8 cellular contexts compared by ENCODE assay signal in genomic region chr12:45130881-45131281, GRCh38.
DNase-seq lines count a peak whose midpoint lies in the region; ATAC-seq and TF ChIP-seq lines count a peak whose summit lies in the region.

No MANE protein-coding gene starts in this region.

- no peak overlapping the region for H3K9ac ChIP-seq in adipocyte (ENCODE audit: low read length)

- H3K36me3 ChIP-seq in OCI-LY7 (ENCODE audit: insufficient read depth, low read length) (no peaks in the 10 kb centered on the region), adipocyte (ENCODE audit: control insufficient read depth, insufficient read depth, low read length, severe bottlenecking) (no peaks in the 10 kb centered on the region)

- H3K27ac ChIP-seq in OCI-LY7 (ENCODE audit: low read depth, low read length, poor library complexity, severe bottlenecking), result no peak overlapping the region

- CTCF ChIA-PET in OCI-LY7 (lab: Charles Lee; ENCODE audit: unreplicated experiment), result no interaction called here

- H3K4me3 ChIP-seq in OCI-LY7 (ENCODE audit: low read depth, low read length, poor library complexity, severe bottlenecking) (no peak overlapping the region), adipocyte (ENCODE audit: low read length) (no peak overlapping the region)

- no peaks in the 10 kb centered on the region for H3K79me2 ChIP-seq in OCI-LY7 (ENCODE audit: insufficient read depth, low read depth, low read length)

- H3K9me2 ChIP-seq in OCI-LY7 (ENCODE audit: insufficient read depth, low read length), result no peaks in the 10 kb centered on the region

- ATAC-seq in GM21390 (IDR thresholded peaks at IDR 0.05; ENCODE audit: unreplicated experiment), result peak; percentile 83
- peak; percentile 63 for ATAC-seq in left ventricle myocardium superior
- ATAC-seq in sciatic nerve, result peak; percentile 79
- no peak for ATAC-seq in HG02571 (IDR thresholded peaks at IDR 0.05; ENCODE audit: unreplicated experiment)

- H3K4me1 ChIP-seq in OCI-LY7 (ENCODE audit: insufficient read depth, low read length, poor library complexity, severe bottlenecking) (no peaks in the 10 kb centered on the region), adipocyte (ENCODE audit: control insufficient read depth, insufficient read depth, low read length) (peaks cover 8% of the 10 kb centered on the region)

- no peaks in the 10 kb centered on the region for H4K20me1 ChIP-seq in OCI-LY7 (ENCODE audit: insufficient read depth, low read length)

- H3K9me3 ChIP-seq in OCI-LY7 (ENCODE audit: low read length) (no peaks in the 10 kb centered on the region), adipocyte (ENCODE audit: control insufficient read depth, low read length) (no peaks in the 10 kb centered on the region)

- intact Hi-C loops in OCI-LY7 (cut with micrococcal nuclease; ENCODE audit: unreplicated experiment) (no loop called here), left ventricle myocardium superior (cut with micrococcal nuclease) (no loop called here), sciatic nerve (cut with DNase I) (no loop called here)

- no peaks in the 10 kb centered on the region for H3K27me3 ChIP-seq in adipocyte (replicated peaks; ENCODE audit: control insufficient read depth, insufficient read depth, low read length)

- H3K4me2 ChIP-seq in OCI-LY7 (ENCODE audit: low read length), result no peak overlapping the region

- no peak overlapping the region for H2AFZ ChIP-seq in OCI-LY7 (ENCODE audit: low read length)

- BruUV-seq in OCI-LY7 (replicated peaks; lab: Mats Ljungman, UMichigan), result no TSS peak

- DNase-seq in EH (ENCODE audit: low read depth) (peak; percentile 62), HuH-7.5 (ENCODE audit: low spot score) (peak; percentile 16), OCI-LY7 (ENCODE audit: low spot score) (peak; percentile 53), adipocyte (ENCODE audit: low read depth) (peak; percentile 76), left ventricle myocardium superior (no peak), sciatic nerve (ENCODE audit: low spot score) (no peak)

- POLR2A ChIA-PET in OCI-LY7 (lab: Charles Lee), result no interaction called here

- peak; percentile 86 for TF ChIP-seq CTCF in OCI-LY7 (conservative IDR thresholded peaks at IDR 0.05; ENCODE audit: low read length)

Comparison
In these comparisons a context has a peak if more than half of its experiments do, and no peak if none do; other contexts are left out.
1. DNase-seq: peak in EH (single experiment), HuH-7.5 (single experiment), OCI-LY7 (single experiment) and adipocyte (single experiment); none in left ventricle myocardium superior (single experiment) and sciatic nerve (single experiment).